16 cellular contexts compared by ENCODE assay signal in the genomic region with DNA sequence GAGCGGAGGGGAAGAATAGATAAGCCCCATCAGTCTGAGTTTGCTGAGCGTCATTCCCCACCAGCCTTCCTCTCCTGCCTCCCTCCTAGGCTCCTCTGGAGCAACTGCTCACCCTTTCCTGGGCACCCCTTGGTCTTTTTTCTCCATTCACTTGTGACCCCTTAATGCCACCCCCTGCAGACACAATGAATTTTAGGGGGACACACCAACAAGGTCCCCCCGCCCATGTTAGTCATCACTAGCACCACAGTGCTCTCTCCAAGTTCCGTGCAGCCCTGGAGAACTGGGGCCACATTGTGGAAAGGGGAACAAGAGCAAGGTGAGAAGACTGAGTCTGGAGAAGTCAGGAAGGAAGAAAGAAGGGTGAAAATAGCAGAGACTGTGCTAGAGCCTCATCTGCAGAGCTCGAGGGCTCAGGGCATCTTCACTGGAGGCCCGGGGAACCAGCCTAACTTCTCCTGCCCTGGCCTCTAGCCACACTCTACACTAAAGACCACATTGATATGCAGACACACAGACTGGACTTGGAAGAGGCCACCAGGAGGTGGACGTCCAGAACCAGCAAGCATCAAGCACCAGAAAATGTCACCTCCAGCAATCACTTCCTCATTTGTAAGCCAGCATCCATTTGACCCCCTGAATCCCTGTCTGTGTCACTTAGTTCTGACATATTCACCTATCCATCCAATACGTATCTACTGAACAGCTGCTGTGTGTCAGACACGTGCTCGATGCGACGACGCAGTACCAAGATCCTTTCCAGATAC. TPM values are rescaled to one million over a fixed set of nuclear protein-coding genes. Genes with fewer than 3 reads are reported as not detected.
DNase-seq lines count a peak whose midpoint lies in the region; FAIRE-seq and TF ChIP-seq lines count a peak whose summit lies in the region.
"Had no signal": no experiment of that assay in that cellular context is flagged by ENCODE, and none has a peak within 500 bp of the region (broad histone marks: within the 10 kb centered on the region; RNA-seq: fewer than 3 reads in every experiment).

No MANE protein-coding gene starts in this region.

- H3K27ac ChIP-seq in colonic mucosa = no peak overlapping the region
- no peak overlapping the region for H3K27ac ChIP-seq in Peyer's patch
- H3K27ac ChIP-seq: C4-2B had no signal

- intact Hi-C loops in colonic mucosa (cut with DNase I) = loop anchor here (5.0 to 10.0 kb wide), 2 partner anchors 112 to 170 kb away; no protein-coding TSS in a partner anchor

- H3K36me3 ChIP-seq in colonic mucosa (no peaks in the 10 kb centered on the region), Peyer's patch (no peaks in the 10 kb centered on the region)
- H3K36me3 ChIP-seq: BE2C had no signal

- H3K9ac ChIP-seq in colonic mucosa (ENCODE audit: low read depth in 2 of 2, low read length in 2 of 2) = no peak overlapping the region

- H3K4me1 ChIP-seq in colonic mucosa (no peaks in the 10 kb centered on the region), Peyer's patch (no peaks in the 10 kb centered on the region)
- H3K4me1 ChIP-seq: BE2C had no signal

- H3K27me3 ChIP-seq in colonic mucosa (no peaks in the 10 kb centered on the region), Peyer's patch (no peaks in the 10 kb centered on the region)
- H3K27me3 ChIP-seq: BE2C had no signal

- H3K4me3 Mint-ChIP-seq in osteocyte (ENCODE audit: unreplicated experiment) = no peak overlapping the region
- H3K4me3 Mint-ChIP-seq: GM23338 had no signal

- no peaks in the 10 kb centered on the region for H3K9me3 Mint-ChIP-seq in osteocyte (ENCODE audit: unreplicated experiment)
- H3K9me3 Mint-ChIP-seq: GM23338 had no signal

- no peak for DNase-seq in GM12891 (ENCODE audit: insufficient read length, low spot score)
- DNase-seq in KBM-7 = peak; percentile 8
- DNase-seq in colonic mucosa = peak; percentile 10
- DNase-seq in osteocyte (ENCODE audit: extremely low spot score, unreplicated experiment) = peak; percentile 65
- no peak for DNase-seq in Peyer's patch
- no peak for DNase-seq in SKM-1 treated with dmso at 0.1 percent for 144 hours (lab: John Stamatoyannopoulos, UW; ENCODE audit: unreplicated experiment)
- no peak for DNase-seq in HuH-7.5 (ENCODE audit: low spot score)
- DNase-seq: BE2C; CD4-positive, alpha-beta memory T cell; DMS79; H7 had no signal

- H3K4me3 ChIP-seq in colonic mucosa = no peak overlapping the region
- H3K4me3 ChIP-seq in Peyer's patch = no peak overlapping the region
- H3K4me3 ChIP-seq: GM23338 had no signal

- TF ChIP-seq POLR2A in GM12891 (IDR thresholded peaks at IDR 0.05; ENCODE audit: low read depth, low read length) (no peak), Peyer's patch (IDR thresholded peaks at IDR 0.05) (no peak)

- H3K27ac Mint-ChIP-seq in osteocyte (ENCODE audit: unreplicated experiment) = no peak overlapping the region
- H3K27ac Mint-ChIP-seq: CD4-positive, alpha-beta memory T cell; GM23338 had no signal

- no peak for FAIRE-seq in GM12891 (lab: Jason Lieb, UNC)
- FAIRE-seq: A204.1, GM12892 had no signal

- H3K27me3 Mint-ChIP-seq in osteocyte (ENCODE audit: unreplicated experiment) = peaks cover 2% of the 10 kb centered on the region

- TF ChIP-seq CTCF in colonic mucosa (IDR thresholded peaks at IDR 0.05) (no peak), osteocyte (IDR thresholded peaks at IDR 0.05) (no peak), Peyer's patch (IDR thresholded peaks at IDR 0.05) (no peak)

- H3K9me3 ChIP-seq in colonic mucosa (no peaks in the 10 kb centered on the region), Peyer's patch (no peaks in the 10 kb centered on the region)
- H3K9me3 ChIP-seq: BE2C had no signal

- H3K4me1 Mint-ChIP-seq in osteocyte (ENCODE audit: unreplicated experiment) = no peaks in the 10 kb centered on the region

- no peaks in the 10 kb centered on the region for H3K36me3 Mint-ChIP-seq in osteocyte (ENCODE audit: unreplicated experiment)
- H3K36me3 Mint-ChIP-seq: CD4-positive, alpha-beta memory T cell had no signal

- in situ Hi-C loops in KBM-7 (cut with MboI; ENCODE audit: low pct_unique_long_range_greater_than_20kb, low sequenced_read_pairs) = loop anchor here (10.0 to 25.0 kb wide), 2 partner anchors 282 to 450 kb away; no protein-coding TSS in a partner anchor

TF ChIP-seq in GM12891, 5 proteins besides CTCF, POLR2A, EP300 and RAD21:
- TF ChIP-seq POLR2AphosphoS5 (IDR thresholded peaks at IDR 0.05; ENCODE audit: low read depth, low read length) = no peak
- TF ChIP-seq SPI1 (IDR thresholded peaks at IDR 0.05; ENCODE audit: low read depth, low read length) = peak; percentile 77

RNA-seq across cellular contexts. Expression of a gene that starts 17.5 kb away (rescaled TPM):
- not detected for polyA plus RNA-seq in GM12891 (2012; ENCODE audit: low read depth, missing spikeins)
- not detected for total RNA-seq in colonic mucosa
- not detected in 2 replicates for total RNA-seq in osteocyte
- 1 to 10 TPM in 1 of 4 donors, not detected in 3; 4.0 TPM for total RNA-seq in Peyer's patch
- total RNA-seq: CD4-positive, alpha-beta memory T cell; G401; GM23338; H7 had no signal
- polyA plus RNA-seq: CD4-positive, alpha-beta memory T cell; GM23338 had no signal

RNA-seq across cellular contexts. Expression of a gene that starts 21.0 kb away (rescaled TPM):
- not detected for polyA plus RNA-seq in GM12891 (2012; ENCODE audit: low read depth, missing spikeins)
- total RNA-seq in colonic mucosa (not detected), osteocyte (not detected in 2 replicates), Peyer's patch (not detected)
- total RNA-seq: CD4-positive, alpha-beta memory T cell; G401; H7 had no signal
- polyA plus RNA-seq: CD4-positive, alpha-beta memory T cell; GM23338 had no signal

RNA-seq across cellular contexts. Expression of a gene that starts 37.0 kb away (rescaled TPM):
- not detected for polyA plus RNA-seq in GM12891 (2012; ENCODE audit: low read depth, missing spikeins)
- not detected for total RNA-seq in colonic mucosa
- not detected in 2 replicates for total RNA-seq in osteocyte
- not detected for total RNA-seq in Peyer's patch
- total RNA-seq: CD4-positive, alpha-beta memory T cell; G401; GM23338; H7 had no signal
- polyA plus RNA-seq: CD4-positive, alpha-beta memory T cell; GM23338 had no signal

Comparison
In these comparisons a context has a peak if more than half of its experiments do, and no peak if none do; other contexts are left out.
1. DNase-seq: peak in KBM-7 (single experiment), colonic mucosa (single experiment) and osteocyte (single experiment); none in GM12891 (single experiment), Peyer's patch (0 of 3), SKM-1 treated with dmso at 0.1 percent for 144 hours (single experiment) and HuH-7.5 (single experiment).